ENCODE assay signal across 1 cellular context in the genomic region with DNA sequence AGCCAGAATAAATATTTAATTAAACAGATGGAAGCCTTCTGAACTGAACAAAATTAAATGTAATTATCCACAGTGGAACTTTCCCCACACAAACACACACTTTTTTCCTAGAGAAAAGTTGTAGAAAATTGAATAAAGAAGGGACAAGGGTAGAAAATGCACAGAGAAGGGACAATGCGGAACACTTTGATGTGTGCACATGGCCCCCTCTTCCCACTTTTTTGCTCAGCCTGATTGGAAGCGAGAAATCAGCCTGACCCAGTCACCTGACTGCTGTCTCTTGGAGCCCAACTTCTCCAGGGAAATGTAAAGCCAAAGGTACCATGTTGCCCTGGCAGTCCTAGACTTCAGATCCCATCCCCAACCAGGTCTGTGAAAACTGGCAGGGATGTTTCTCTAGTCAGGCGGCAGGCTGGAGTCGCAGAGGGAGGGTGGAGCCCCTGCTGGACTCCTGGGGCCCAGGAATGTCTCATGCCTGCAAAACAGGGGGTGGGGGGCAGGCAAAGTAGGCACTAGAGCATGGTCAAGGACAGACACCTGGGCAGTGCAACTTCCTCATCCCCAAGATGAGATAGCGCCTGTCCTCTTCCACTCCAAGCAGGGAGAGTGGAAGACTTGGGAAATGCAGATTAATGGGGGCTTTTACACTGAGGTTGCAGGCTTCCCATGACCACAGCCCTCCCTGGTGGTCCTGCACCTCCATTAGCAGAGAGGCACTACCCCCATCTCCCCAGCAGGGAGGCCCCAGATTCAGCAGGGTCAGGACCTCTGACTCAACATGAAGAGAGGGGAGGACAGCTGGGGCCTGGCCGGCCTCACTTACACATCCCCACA.
TF ChIP-seq lines count a peak whose summit lies in the region.

No MANE protein-coding gene starts in this region.

TF ChIP-seq in endothelial cell of umbilical vein, 7 proteins besides CTCF, POLR2A, EP300 and RAD21:
- no peak for TF ChIP-seq FOS (IDR thresholded peaks at IDR 0.05; ENCODE audit: borderline replicate concordance, insufficient read depth, low read length)
- TF ChIP-seq EZH2 (IDR thresholded peaks at IDR 0.05; ENCODE audit: borderline replicate concordance, low read depth, low read length, severe bottlenecking) = no peak
- TF ChIP-seq POLR2AphosphoS5 (IDR thresholded peaks at IDR 0.05; ENCODE audit: insufficient read depth, low read depth, low read length) = no peak
- TF ChIP-seq MYC (IDR thresholded peaks at IDR 0.05; ENCODE audit: low read depth, low read length) = no peak
- TF ChIP-seq MAX (IDR thresholded peaks at IDR 0.05; ENCODE audit: insufficient read depth, insufficient read length) = no peak
- no peak for TF ChIP-seq JUN (IDR thresholded peaks at IDR 0.05; ENCODE audit: borderline replicate concordance, insufficient read depth, insufficient read length, low read depth)
- TF ChIP-seq GATA2 (IDR thresholded peaks at IDR 0.05; ENCODE audit: insufficient read depth, insufficient read length, low read depth, low read length) = no peak
